20 cellular contexts compared by ENCODE assay signal in the genomic region with DNA sequence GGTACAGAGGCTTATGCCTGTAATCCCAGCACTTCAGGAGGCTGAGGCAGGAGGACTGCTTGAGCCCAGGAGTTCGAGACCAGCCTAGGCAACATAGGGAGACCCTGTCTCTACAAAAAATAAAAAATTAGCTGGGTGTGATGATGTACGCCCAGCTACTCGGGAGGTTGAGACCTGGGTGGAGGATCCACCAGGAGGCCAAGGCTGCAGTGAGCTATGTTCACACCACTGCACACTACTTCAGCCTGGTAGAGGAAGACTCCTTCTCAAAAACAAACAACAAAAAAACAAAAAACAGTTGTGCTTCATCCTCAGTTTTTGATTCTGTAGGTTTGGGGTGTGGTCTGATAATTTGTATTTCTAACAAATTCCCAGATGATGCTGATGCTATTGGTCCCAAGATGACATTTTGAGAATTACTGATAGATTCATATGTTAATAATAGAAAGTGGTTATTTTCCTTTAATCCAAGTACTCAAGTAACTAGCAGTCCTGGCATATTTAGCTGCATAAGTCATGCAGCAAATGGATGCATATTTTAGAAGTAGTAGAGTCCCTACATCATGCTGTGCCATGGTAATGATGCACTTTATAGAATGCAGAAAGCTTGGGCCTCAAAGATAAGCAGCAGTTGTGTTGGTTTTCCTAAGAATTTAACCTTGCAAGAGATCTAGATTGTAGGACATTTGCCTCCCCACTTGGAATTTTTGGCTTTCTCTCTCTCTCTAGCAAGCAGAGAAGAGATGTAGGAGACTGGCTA.
"Had no signal": no experiment of that assay in that cellular context is flagged by ENCODE, and none has a peak within 500 bp of the region (broad histone marks: within the 10 kb centered on the region; RNA-seq: fewer than 3 reads in every experiment).

No MANE protein-coding gene starts in this region.

- H3K27me3 Mint-ChIP-seq: activated CD4-positive, alpha-beta T cell treated with anti-CD3 and anti-CD28 coated beads, Interleukin-2, amount 10 ng/mL, durations not matched to agents 24 days and 14 days had no signal

- H3K36me3 ChIP-seq: cardiac muscle cell, colonic mucosa, gastrocnemius medialis, lower lobe of right lung, ovary had no signal

- DNase-seq: activated CD4-positive, alpha-beta T cell treated with anti-CD3 and anti-CD28 coated beads, Interleukin-2, amount 10 ng/mL, durations not matched to agents 24 days and 14 days; activated CD4-positive, CD25-positive, alpha-beta regulatory T cell; activated CD8-positive, alpha-beta memory T cell treated with anti-CD3 and anti-CD28 coated beads, Interleukin-2, amount 50 U/mL, for 48 hours; activated CD8-positive, alpha-beta T cell treated with anti-CD3 and anti-CD28 coated beads, Interleukin-2, amount 10 ng/mL, durations not matched to agents 7 days and 5 days; activated gamma-delta T cell treated with Interleukin-2 at 50 U/mL for 16 hours; activated T-cell treated with anti-CD3 and anti-CD28 coated beads, Interleukin-2, amount 50 U/mL, for 72 hours; aorta; colonic mucosa; gastrocnemius medialis; heart left ventricle; left colon; lower lobe of right lung; naive thymus-derived CD4-positive, alpha-beta T cell; ovary; stimulated activated CD4-positive, alpha-beta T cell treated with anti-CD3 and anti-CD28 coated beads, Interleukin-1b, Interleukin-23, amount 100 ng/mL, for 48 hours; SW 1271 had no signal

- H3K27me3 ChIP-seq: cardiac muscle cell, colonic mucosa, gastrocnemius medialis, heart left ventricle, ovary had no signal

- H3K4me1 Mint-ChIP-seq: activated CD4-positive, alpha-beta T cell treated with anti-CD3 and anti-CD28 coated beads, Interleukin-2, amount 10 ng/mL, durations not matched to agents 24 days and 14 days had no signal

- H3K4me3 Mint-ChIP-seq: activated CD4-positive, alpha-beta T cell treated with anti-CD3 and anti-CD28 coated beads, Interleukin-2, amount 10 ng/mL, durations not matched to agents 24 days and 14 days; activated CD8-positive, alpha-beta T cell treated with anti-CD3 and anti-CD28 coated beads, Interleukin-2, amount 10 ng/mL, durations not matched to agents 7 days and 5 days; activated T-cell treated with anti-CD3 and anti-CD28 coated beads, Interleukin-2, amount 50 U/mL, for 72 hours; naive thymus-derived CD4-positive, alpha-beta T cell had no signal

- ATAC-seq: activated CD8-positive, alpha-beta T cell treated with anti-CD3 and anti-CD28 coated beads, Interleukin-2, amount 10 ng/mL, durations not matched to agents 7 days and 5 days; activated T-cell treated with anti-CD3 and anti-CD28 coated beads, Interleukin-2, amount 50 U/mL, for 72 hours; gastrocnemius medialis; heart left ventricle; left colon; naive thymus-derived CD4-positive, alpha-beta T cell; sciatic nerve had no signal

- FAIRE-seq: islet of Langerhans, TTC549 had no signal

- H3K9me3 ChIP-seq: colonic mucosa, gastrocnemius medialis, heart left ventricle, lower lobe of right lung, ovary had no signal

- H3K27ac ChIP-seq: cardiac muscle cell, colonic mucosa, gastrocnemius medialis, heart left ventricle, lower lobe of right lung, ovary had no signal

- H3K4me1 ChIP-seq: colonic mucosa, gastrocnemius medialis, lower lobe of right lung had no signal

- H3K4me3 ChIP-seq: cardiac muscle cell, colonic mucosa, gastrocnemius medialis, heart left ventricle, lower lobe of right lung, ovary had no signal

- H3K9me3 Mint-ChIP-seq: activated CD4-positive, alpha-beta T cell treated with anti-CD3 and anti-CD28 coated beads, Interleukin-2, amount 10 ng/mL, durations not matched to agents 24 days and 14 days had no signal

- H3K27ac Mint-ChIP-seq: activated CD4-positive, alpha-beta T cell treated with anti-CD3 and anti-CD28 coated beads, Interleukin-2, amount 10 ng/mL, durations not matched to agents 24 days and 14 days; activated CD8-positive, alpha-beta T cell treated with anti-CD3 and anti-CD28 coated beads, Interleukin-2, amount 10 ng/mL, durations not matched to agents 7 days and 5 days; naive thymus-derived CD4-positive, alpha-beta T cell had no signal
